ENCODE assay signal across 8 cellular contexts in the genomic region with DNA sequence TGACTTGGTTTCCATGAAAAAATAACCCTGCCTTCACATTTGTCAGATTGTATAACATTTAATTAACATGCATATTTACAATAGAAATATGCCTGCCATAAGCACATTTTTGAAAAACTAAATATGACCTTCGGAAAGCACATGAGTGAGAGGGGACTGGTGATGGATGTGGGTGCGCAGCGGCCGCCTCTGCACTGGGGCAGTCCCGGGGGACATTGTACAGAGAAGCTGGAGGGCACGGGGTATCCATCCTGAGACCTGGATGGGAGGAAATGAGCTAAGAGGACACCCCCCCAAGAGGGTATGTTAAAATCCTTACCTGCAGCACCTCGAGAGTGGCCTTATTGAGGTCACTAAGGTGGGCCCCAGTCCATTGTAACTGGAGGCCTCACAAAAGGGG.
"Had no signal": no experiment of that assay in that cellular context is flagged by ENCODE, and none has a peak within 500 bp of the region (broad histone marks: within the 10 kb centered on the region; RNA-seq: fewer than 3 reads in every experiment).

No MANE protein-coding gene starts in this region.

- ATAC-seq: GM12878 had no signal

- DNase-seq: GDM1, GF-D8 had no signal

- H3K4me3 ChIP-seq: GM12878 had no signal

- FAIRE-seq: G401.6, GM12878, GM12891, GM12892, GM18507, GM19239 had no signal
